ENCODE assay signal across 20 cellular contexts in the genomic region with DNA sequence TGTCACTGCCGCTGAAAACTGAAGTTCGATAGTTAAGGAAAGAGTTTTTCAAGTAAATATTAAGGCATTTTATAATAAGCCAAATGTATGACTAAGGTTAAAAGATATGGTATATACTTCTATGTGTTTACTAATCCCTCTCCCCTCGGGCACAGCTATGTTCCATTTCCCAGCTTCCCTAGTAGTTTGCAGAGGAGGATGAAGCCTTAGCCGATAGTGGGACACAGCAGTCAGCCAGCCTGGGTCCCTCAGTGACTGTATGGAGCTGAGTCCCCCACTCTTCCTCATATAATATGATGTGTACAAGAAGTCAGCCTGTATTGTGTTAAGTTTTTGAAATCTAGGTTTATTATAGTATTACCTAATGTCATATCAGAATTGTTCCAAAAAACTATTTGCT. TPM values are rescaled to one million over a fixed set of nuclear protein-coding genes. Genes with fewer than 3 reads are reported as not detected.
DNase-seq lines count a peak whose midpoint lies in the region; ATAC-seq and TF ChIP-seq lines count a peak whose summit lies in the region.
"Had no signal": no experiment of that assay in that cellular context is flagged by ENCODE, and none has a peak within 500 bp of the region (broad histone marks: within the 10 kb centered on the region; RNA-seq: fewer than 3 reads in every experiment).

No MANE protein-coding gene starts in this region.

- ATAC-seq in activated T-cell treated with anti-CD3 and anti-CD28 coated beads, Interleukin-2, amount 50 U/mL, for 72 hours (replicated peaks in 1 of 2): no peak
- peak; percentile 51 for ATAC-seq in WTC11
- no peak for ATAC-seq in stimulated activated effector memory CD8-positive, alpha-beta T cell treated with anti-CD3 and anti-CD28 coated beads, Interleukin-12 subunit alpha, Interleukin-12 subunit beta, amount 100 ng/mL, for 72 hours

- peaks cover 0 to under 1% of the 10 kb centered on the region in 2 donors for H3K36me3 Mint-ChIP-seq in activated T-cell treated with anti-CD3 and anti-CD28 coated beads, Interleukin-2, amount 50 U/mL, for 72 hours (ENCODE audit: insufficient read depth in 2 of 2)
- H3K36me3 Mint-ChIP-seq in activated T-cell treated with anti-CD3 and anti-CD28 coated beads, Interleukin-2, amount 50 U/mL, for 24 hours (ENCODE audit: low read depth): peaks cover 9% of the 10 kb centered on the region
- H3K36me3 Mint-ChIP-seq in WTC11 (no peaks in the 10 kb centered on the region), immature natural killer cell (no peaks in the 10 kb centered on the region), MCF 10A (ENCODE audit: insufficient read depth, unreplicated experiment) (peaks cover 4% of the 10 kb centered on the region)
- H3K36me3 Mint-ChIP-seq in stimulated activated effector memory CD8-positive, alpha-beta T cell treated with anti-CD3 and anti-CD28 coated beads, Interleukin-12 subunit alpha, Interleukin-12 subunit beta, amount 100 ng/mL, for 72 hours: peaks cover 6% of the 10 kb centered on the region

- no peaks in the 10 kb centered on the region for H3K27me3 Mint-ChIP-seq in activated T-cell treated with anti-CD3 and anti-CD28 coated beads, Interleukin-2, amount 50 U/mL, for 72 hours (ENCODE audit: low read depth)
- H3K27me3 Mint-ChIP-seq in activated T-cell treated with anti-CD3 and anti-CD28 coated beads, Interleukin-2, amount 50 U/mL, for 24 hours: no peaks in the 10 kb centered on the region
- H3K27me3 Mint-ChIP-seq in WTC11 (ENCODE audit: low read depth) (no peaks in the 10 kb centered on the region), immature natural killer cell (ENCODE audit: low read depth in 3 of 3) (peaks cover 0 to 3% (median 0%) of the 10 kb centered on the region in 3 donors), MCF 10A (ENCODE audit: insufficient read depth, unreplicated experiment) (no peaks in the 10 kb centered on the region)
- H3K27me3 Mint-ChIP-seq: CD4-positive, alpha-beta T cell had no signal

- in situ Hi-C loops in GM13976 (cut with MboI; ENCODE audit: low sequenced_read_pairs, unreplicated experiment): no loop called here

- CTCF ChIA-PET in WTC11 (lab: Charles Lee) (no interaction called here), MCF 10A (lab: Yijun Ruan, JAX) (interaction anchor here (0.8 kb wide), 1 partner anchor 30 kb away, joined by 3 read pairs; no protein-coding TSS in a partner anchor)

- no peak for DNase-seq in activated T-cell treated with anti-CD3 and anti-CD28 coated beads, Interleukin-2, amount 50 U/mL, for 72 hours
- no peak for DNase-seq in activated T-cell treated with anti-CD3 and anti-CD28 coated beads, Interleukin-2, amount 50 U/mL, for 24 hours
- DNase-seq in WTC11 (ENCODE audit: low spot score) (no peak), immature natural killer cell (no peak), GM13976 (ENCODE audit: low spot score) (no peak), NCI-H1930 (lab: John Stamatoyannopoulos, UW) (no peak), MCF 10A (ENCODE audit: unreplicated experiment) (no peak)
- DNase-seq in stimulated activated effector memory CD8-positive, alpha-beta T cell treated with anti-CD3 and anti-CD28 coated beads, Interleukin-12 subunit alpha, Interleukin-12 subunit beta, amount 100 ng/mL, for 72 hours (ENCODE audit: low spot score in 2 of 2): no peak
- DNase-seq: ACHN; Calu3; CD4-positive, alpha-beta T cell; DMS53; GDM1; MV-4-11; NCI-H1105 treated with DMSO at 0.1 percent for 48 hours; NCI-H1694; NCI-H2081 treated with DMSO at 0.1 percent for 48 hours; NCI-H446; NCI-H526; SJCRH30 had no signal

- peak overlapping the region; percentile 80 for H3K27ac Mint-ChIP-seq in activated T-cell treated with anti-CD3 and anti-CD28 coated beads, Interleukin-2, amount 50 U/mL, for 72 hours
- no peak overlapping the region for H3K27ac Mint-ChIP-seq in activated T-cell treated with anti-CD3 and anti-CD28 coated beads, Interleukin-2, amount 50 U/mL, for 24 hours
- H3K27ac Mint-ChIP-seq in WTC11 (0 out of 2 replicates have a peak overlapping the region, but pooled peaks have one; percentile 49), immature natural killer cell (peak overlapping the region; percentile 26 to 67 (median 44)), MCF 10A (ENCODE audit: low read depth, unreplicated experiment) (no peak overlapping the region)
- H3K27ac Mint-ChIP-seq in stimulated activated effector memory CD8-positive, alpha-beta T cell treated with anti-CD3 and anti-CD28 coated beads, Interleukin-12 subunit alpha, Interleukin-12 subunit beta, amount 100 ng/mL, for 72 hours: peak overlapping the region; percentile 69
- H3K27ac Mint-ChIP-seq: CD4-positive, alpha-beta T cell had no signal

- H3K4me3 Mint-ChIP-seq in activated T-cell treated with anti-CD3 and anti-CD28 coated beads, Interleukin-2, amount 50 U/mL, for 72 hours: peak overlapping the region in 1 of 2 donors; percentile 22
- H3K4me3 Mint-ChIP-seq in activated T-cell treated with anti-CD3 and anti-CD28 coated beads, Interleukin-2, amount 50 U/mL, for 24 hours: no peak overlapping the region
- H3K4me3 Mint-ChIP-seq in WTC11 (no peak overlapping the region), immature natural killer cell (peak overlapping the region in 2 of 5 donors; percentile 1 to 27), MCF 10A (ENCODE audit: unreplicated experiment) (no peak overlapping the region)
- no peak overlapping the region for H3K4me3 Mint-ChIP-seq in stimulated activated effector memory CD8-positive, alpha-beta T cell treated with anti-CD3 and anti-CD28 coated beads, Interleukin-12 subunit alpha, Interleukin-12 subunit beta, amount 100 ng/mL, for 72 hours
- H3K4me3 Mint-ChIP-seq: CD4-positive, alpha-beta T cell had no signal

- BruUV-seq in MCF 10A (replicated peaks; lab: Mats Ljungman, UMichigan): no TSS peak

- POLR2A ChIA-PET in WTC11 (lab: Charles Lee): no interaction called here
- POLR2A ChIA-PET in MCF 10A (lab: Yijun Ruan, JAX): interaction anchor here (0.7 kb wide), 1 partner anchor 291 kb away, joined by 3 read pairs; no protein-coding TSS in a partner anchor

- intact Hi-C loops in MCF 10A (cut with micrococcal nuclease): no loop called here

- H3K9me3 Mint-ChIP-seq in activated T-cell treated with anti-CD3 and anti-CD28 coated beads, Interleukin-2, amount 50 U/mL, for 72 hours: peaks cover 0 to under 1% of the 10 kb centered on the region in 2 donors
- H3K9me3 Mint-ChIP-seq in activated T-cell treated with anti-CD3 and anti-CD28 coated beads, Interleukin-2, amount 50 U/mL, for 24 hours: no peaks in the 10 kb centered on the region
- no peaks in the 10 kb centered on the region for H3K9me3 Mint-ChIP-seq in WTC11
- H3K9me3 Mint-ChIP-seq in immature natural killer cell: no peaks in the 10 kb centered on the region
- H3K9me3 Mint-ChIP-seq in stimulated activated effector memory CD8-positive, alpha-beta T cell treated with anti-CD3 and anti-CD28 coated beads, Interleukin-12 subunit alpha, Interleukin-12 subunit beta, amount 100 ng/mL, for 72 hours: no peaks in the 10 kb centered on the region
- no peaks in the 10 kb centered on the region for H3K9me3 Mint-ChIP-seq in MCF 10A (ENCODE audit: unreplicated experiment)
- H3K9me3 Mint-ChIP-seq: CD4-positive, alpha-beta T cell had no signal

- peaks cover 81% of the 10 kb centered on the region for H3K4me1 Mint-ChIP-seq in activated T-cell treated with anti-CD3 and anti-CD28 coated beads, Interleukin-2, amount 50 U/mL, for 72 hours (ENCODE audit: low read depth)
- H3K4me1 Mint-ChIP-seq in activated T-cell treated with anti-CD3 and anti-CD28 coated beads, Interleukin-2, amount 50 U/mL, for 24 hours (ENCODE audit: low read depth): peaks cover 85% of the 10 kb centered on the region
- H3K4me1 Mint-ChIP-seq in WTC11: peaks cover 42% of the 10 kb centered on the region
- H3K4me1 Mint-ChIP-seq in immature natural killer cell: peaks cover 82 to 97% of the 10 kb centered on the region in 2 donors
- H3K4me1 Mint-ChIP-seq in stimulated activated effector memory CD8-positive, alpha-beta T cell treated with anti-CD3 and anti-CD28 coated beads, Interleukin-12 subunit alpha, Interleukin-12 subunit beta, amount 100 ng/mL, for 72 hours: peaks cover 69% of the 10 kb centered on the region
- peaks cover 13% of the 10 kb centered on the region for H3K4me1 Mint-ChIP-seq in MCF 10A (ENCODE audit: insufficient read depth, unreplicated experiment)

- no peak for TF ChIP-seq CTCF in WTC11 (IDR thresholded peaks at IDR 0.05)
- TF ChIP-seq CTCF in GM13976 (IDR thresholded peaks at IDR 0.05; ENCODE audit: borderline replicate concordance, control extremely low read depth, extremely low read depth, insufficient read depth, missing control alignments): no peak
- TF ChIP-seq CTCF in MCF 10A (IDR thresholded peaks at IDR 0.05; ENCODE audit: unreplicated experiment): no peak

TF ChIP-seq in WTC11, 78 proteins besides CTCF, POLR2A, EP300 and RAD21:
- no peak for TF ChIP-seq ZNF396 (CRISPR knock-in tag; IDR thresholded peaks at IDR 0.05; ENCODE audit: borderline replicate concordance)

RNA-seq across cellular contexts. Expression of gene PARP8, which starts 55.8 kb away (rescaled TPM):
- 10 to 100 TPM; 53.3 to 61.0 TPM for total RNA-seq in activated T-cell treated with anti-CD3 and anti-CD28 coated beads, Interleukin-2, amount 50 U/mL, for 72 hours
- total RNA-seq in WTC11 (2021) (23.2 to 28.5 TPM (median 28.2 TPM) in 3 replicates), MCF 10A (2022) (24.5 and 31.2 TPM in 2 replicates)
- 100 to 1,000 TPM in 2 of 3 donors, 10 to 100 TPM in 1; 93.9 to 150 (median 113) TPM for polyA plus RNA-seq in immature natural killer cell

Comparison
In these comparisons a context has a peak if more than half of its experiments do, and no peak if none do; other contexts are left out.
1. H3K27ac Mint-ChIP-seq: peak in activated T-cell treated with anti-CD3 and anti-CD28 coated beads, Interleukin-2, amount 50 U/mL, for 72 hours (single experiment), WTC11 (single experiment), immature natural killer cell (6 of 6) and stimulated activated effector memory CD8-positive, alpha-beta T cell treated with anti-CD3 and anti-CD28 coated beads, Interleukin-12 subunit alpha, Interleukin-12 subunit beta, amount 100 ng/mL, for 72 hours (single experiment); none in activated T-cell treated with anti-CD3 and anti-CD28 coated beads, Interleukin-2, amount 50 U/mL, for 24 hours (single experiment) and MCF 10A (single experiment).